In genomic region chr16:2458887-2459646, GRCh38 we compare ENCODE assay signal across 8 cellular contexts. TPM values are rescaled to one million over a fixed set of nuclear protein-coding genes. Genes with fewer than 3 reads are reported as not detected.
A peak's percentile ranks its signal among the peaks of the same experiment; 100 is the strongest.
DNase-seq lines count a peak whose midpoint lies in the region; ATAC-seq and TF ChIP-seq lines count a peak whose summit lies in the region.

No MANE protein-coding gene starts in this region.

- DNase-seq in CD4-positive, CD25-positive, alpha-beta regulatory T cell: no peak
- peak; percentile 87 for DNase-seq in chondrocyte (ENCODE audit: low spot score)
- no peak for DNase-seq in naive thymus-derived CD8-positive, alpha-beta T cell
- DNase-seq in cerebellum (ENCODE audit: low spot score): no peak
- DNase-seq in central memory CD4-positive, alpha-beta T cell: no peak

- peaks cover 2 to 10% (median 5%) of the 10 kb centered on the region in 4 donors for H3K4me1 Mint-ChIP-seq in CD4-positive, CD25-positive, alpha-beta regulatory T cell
- H3K4me1 Mint-ChIP-seq in IgD-negative memory B cell (peaks cover 0 to 4% (median 3%) of the 10 kb centered on the region in 3 donors), chondrocyte (ENCODE audit: low read depth) (peaks cover 14% of the 10 kb centered on the region)
- H3K4me1 Mint-ChIP-seq in naive thymus-derived CD8-positive, alpha-beta T cell: peaks cover 7 to 10% (median 9%) of the 10 kb centered on the region in 4 donors

- no peak for TF ChIP-seq CTCF in chondrocyte (IDR thresholded peaks at IDR 0.05)

- H3K9me3 Mint-ChIP-seq in CD4-positive, CD25-positive, alpha-beta regulatory T cell: no peaks in the 10 kb centered on the region
- H3K9me3 Mint-ChIP-seq in IgD-negative memory B cell: no peaks in the 10 kb centered on the region
- H3K9me3 Mint-ChIP-seq in chondrocyte (ENCODE audit: low read depth): no peaks in the 10 kb centered on the region
- no peaks in the 10 kb centered on the region for H3K9me3 Mint-ChIP-seq in naive thymus-derived CD8-positive, alpha-beta T cell

- H3K27ac Mint-ChIP-seq in CD4-positive, CD25-positive, alpha-beta regulatory T cell: peak overlapping the region; percentile 21 to 91 (median 61)
- H3K27ac Mint-ChIP-seq in IgD-negative memory B cell (peak overlapping the region in 1 of 3 donors; percentile 65), chondrocyte (ENCODE audit: unreplicated experiment) (peak overlapping the region; percentile 85)
- peak overlapping the region in 9 of 10 donors; percentile 4 to 88 (median 66) for H3K27ac Mint-ChIP-seq in naive thymus-derived CD8-positive, alpha-beta T cell

- POLR2A ChIA-PET in naive thymus-derived CD8-positive, alpha-beta T cell (lab: Charles Lee): interaction anchor here (1.1 to 2.0 kb wide), 8 partner anchors 11 to 304 kb away, joined by 3 to 7 read pairs (median 4); partner anchors contain the start of genes PGP, TBC1D24 and TRAF7

- H3K4me3 ChIP-seq in CD4-positive, CD25-positive, alpha-beta regulatory T cell (ENCODE audit: low read depth, low read length): peak overlapping the region; percentile 51

- H3K27ac ChIP-seq in CD4-positive, CD25-positive, alpha-beta regulatory T cell (ENCODE audit: insufficient read depth, low read length, poor library complexity, severe bottlenecking): no peak overlapping the region

- no peaks in the 10 kb centered on the region for H3K36me3 Mint-ChIP-seq in CD4-positive, CD25-positive, alpha-beta regulatory T cell
- no peaks in the 10 kb centered on the region for H3K36me3 Mint-ChIP-seq in IgD-negative memory B cell
- H3K36me3 Mint-ChIP-seq in chondrocyte (ENCODE audit: low read depth): no peaks in the 10 kb centered on the region
- H3K36me3 Mint-ChIP-seq in naive thymus-derived CD8-positive, alpha-beta T cell: peaks cover 0 to under 1% (median 0%) of the 10 kb centered on the region in 3 donors

- H3K27me3 ChIP-seq in CD4-positive, CD25-positive, alpha-beta regulatory T cell (ENCODE audit: control insufficient read depth, insufficient read depth, low read length): no peaks in the 10 kb centered on the region

- H3K27me3 Mint-ChIP-seq in CD4-positive, CD25-positive, alpha-beta regulatory T cell: no peaks in the 10 kb centered on the region
- no peaks in the 10 kb centered on the region for H3K27me3 Mint-ChIP-seq in IgD-negative memory B cell
- no peaks in the 10 kb centered on the region for H3K27me3 Mint-ChIP-seq in chondrocyte (ENCODE audit: low read depth)
- H3K27me3 Mint-ChIP-seq in naive thymus-derived CD8-positive, alpha-beta T cell: no peaks in the 10 kb centered on the region

- H3K4me3 Mint-ChIP-seq in CD4-positive, CD25-positive, alpha-beta regulatory T cell: peak overlapping the region; percentile 79 to 97 (median 86)
- peak overlapping the region; percentile 60 to 94 (median 88) for H3K4me3 Mint-ChIP-seq in IgD-negative memory B cell
- H3K4me3 Mint-ChIP-seq in chondrocyte (ENCODE audit: unreplicated experiment): peak overlapping the region; percentile 84
- peak overlapping the region; percentile 82 to 97 (median 90) for H3K4me3 Mint-ChIP-seq in naive thymus-derived CD8-positive, alpha-beta T cell

- no peak for ATAC-seq in CD4-positive, CD25-positive, alpha-beta regulatory T cell (ENCODE audit: low read depth in 2 of 2)
- no peak for ATAC-seq in naive thymus-derived CD8-positive, alpha-beta T cell
- ATAC-seq in GM21619 (IDR thresholded peaks at IDR 0.05; ENCODE audit: unreplicated experiment) (no peak), GM21717 (IDR thresholded peaks at IDR 0.05; ENCODE audit: unreplicated experiment) (no peak)

- peaks cover 2% of the 10 kb centered on the region for H3K36me3 ChIP-seq in CD4-positive, CD25-positive, alpha-beta regulatory T cell (ENCODE audit: control insufficient read depth, insufficient read depth, low read length)

- peaks cover 13% of the 10 kb centered on the region for H3K4me1 ChIP-seq in CD4-positive, CD25-positive, alpha-beta regulatory T cell (ENCODE audit: control insufficient read depth, insufficient read depth, low read length, poor library complexity, severe bottlenecking)

- no peaks in the 10 kb centered on the region for H3K9me3 ChIP-seq in CD4-positive, CD25-positive, alpha-beta regulatory T cell (ENCODE audit: control insufficient read depth in 2 of 2, low read length in 2 of 2)

RNA-seq across cellular contexts. Expression of gene TEDC2, which starts 0.8 kb away (rescaled TPM):
- not detected for total RNA-seq in CD4-positive, CD25-positive, alpha-beta regulatory T cell
- 1 to 10 TPM in 1 of 4 donors, under 1 TPM in 2, not detected in 1; 0.41 to 1.4 (median 0.67) TPM for polyA plus RNA-seq in CD4-positive, CD25-positive, alpha-beta regulatory T cell
- polyA plus RNA-seq in IgD-negative memory B cell: 1.0 TPM
- total RNA-seq in chondrocyte (3.9 to 6.5 TPM (median 5.5 TPM) in 3 replicates), cerebellum (5.9 TPM)
- under 1 TPM in 1 of 2 experiments, not detected in 1; 0.96 TPM for total RNA-seq in naive thymus-derived CD8-positive, alpha-beta T cell
- polyA plus RNA-seq in naive thymus-derived CD8-positive, alpha-beta T cell: under 1 TPM in 2 of 3 donors, not detected in 1; 0.52 to 0.76 TPM

RNA-seq across cellular contexts. Expression of gene NTN3, which starts 12.0 kb away (rescaled TPM):
- total RNA-seq in CD4-positive, CD25-positive, alpha-beta regulatory T cell: not detected
- not detected for polyA plus RNA-seq in CD4-positive, CD25-positive, alpha-beta regulatory T cell
- not detected for polyA plus RNA-seq in IgD-negative memory B cell
- total RNA-seq in chondrocyte (1.5 to 2.1 TPM (median 1.8 TPM) in 3 replicates), cerebellum (2.5 TPM)
- total RNA-seq in naive thymus-derived CD8-positive, alpha-beta T cell: not detected
- not detected for polyA plus RNA-seq in naive thymus-derived CD8-positive, alpha-beta T cell

RNA-seq across cellular contexts. Expression of gene TBC1D24, which starts 15.9 kb away (rescaled TPM):
- 5.8 TPM for total RNA-seq in CD4-positive, CD25-positive, alpha-beta regulatory T cell
- 1 to 10 TPM in 3 of 4 donors, under 1 TPM in 1; 0.84 to 1.6 (median 1.2) TPM for polyA plus RNA-seq in CD4-positive, CD25-positive, alpha-beta regulatory T cell
- 3.3 TPM for polyA plus RNA-seq in IgD-negative memory B cell
- total RNA-seq in chondrocyte (17.9 to 19.6 TPM (median 18.7 TPM) in 3 replicates), cerebellum (30.4 TPM)
- total RNA-seq in naive thymus-derived CD8-positive, alpha-beta T cell: 10 to 100 TPM; 13.4 to 17.3 TPM
- polyA plus RNA-seq in naive thymus-derived CD8-positive, alpha-beta T cell: 1 to 10 TPM; 2.6 to 3.0 (median 2.6) TPM

RNA-seq across cellular contexts. Expression of gene CCNF, which starts 29.8 kb away (rescaled TPM):
- 6.8 TPM for total RNA-seq in CD4-positive, CD25-positive, alpha-beta regulatory T cell
- polyA plus RNA-seq in CD4-positive, CD25-positive, alpha-beta regulatory T cell: 1 to 10 TPM; 3.3 to 6.9 (median 5.8) TPM
- 5.6 TPM for polyA plus RNA-seq in IgD-negative memory B cell
- total RNA-seq in chondrocyte (4.9 to 7.7 TPM (median 7.6 TPM) in 3 replicates), cerebellum (11.1 TPM)
- total RNA-seq in naive thymus-derived CD8-positive, alpha-beta T cell: 1 to 10 TPM; 2.1 to 2.4 TPM
- polyA plus RNA-seq in naive thymus-derived CD8-positive, alpha-beta T cell: 1 to 10 TPM in 2 of 3 donors, under 1 TPM in 1; 0.59 to 2.0 (median 1.7) TPM

RNA-seq across cellular contexts. Expression of gene ATP6V0C, which starts 54.7 kb away (rescaled TPM):
- 188 TPM for total RNA-seq in CD4-positive, CD25-positive, alpha-beta regulatory T cell
- 10 to 100 TPM; 62.1 to 83.4 (median 68.6) TPM for polyA plus RNA-seq in CD4-positive, CD25-positive, alpha-beta regulatory T cell
- 105 TPM for polyA plus RNA-seq in IgD-negative memory B cell
- total RNA-seq in chondrocyte: 168 to 200 TPM (median 197 TPM) in 3 replicates
- 100 to 1,000 TPM; 116 to 123 TPM for total RNA-seq in naive thymus-derived CD8-positive, alpha-beta T cell
- polyA plus RNA-seq in naive thymus-derived CD8-positive, alpha-beta T cell: 10 to 100 TPM; 74.9 to 84.9 (median 77.6) TPM
- total RNA-seq in cerebellum: 23.9 TPM
